ENCODE assay signal across 8 cellular contexts in genomic region chr20:63979549-63980316, GRCh38. TPM values are rescaled to one million over a fixed set of nuclear protein-coding genes. Genes with fewer than 3 reads are reported as not detected.
DNase-seq lines count a peak whose midpoint lies in the region; ATAC-seq and TF ChIP-seq lines count a peak whose summit lies in the region.

Gene SAMD10, minus strand, starts transcription at chr20:63979642. Its CDS starts 175 bp downstream, at chr20:63979467.

- H3K27me3 ChIP-seq in NT2/D1 (ENCODE audit: insufficient read depth, insufficient read length) (peaks cover 34% of the 10 kb centered on the region), esophagus muscularis mucosa (peaks cover 0 to 3% (median 0%) of the 10 kb centered on the region in 4 donors), neutrophil (no peaks in the 10 kb centered on the region), tibial nerve (peaks cover 0 to 20% of the 10 kb centered on the region in 2 donors)

- intact Hi-C loops in esophagus muscularis mucosa (cut with DNase I): no loop called here

- H3K4me3 ChIP-seq in GM12875 (ENCODE audit: low read depth, low read length) (peak within 1 kb of the TSS; percentile 79), NT2/D1 (ENCODE audit: insufficient read length, low read depth) (peak within 1 kb of the TSS; percentile 65), esophagus muscularis mucosa (peak within 1 kb of the TSS; percentile 88 to 99 (median 95)), neutrophil (ENCODE audit: low read depth in 1 of 2, low read length in 1 of 2) (peak within 1 kb of the TSS; percentile 74 to 86), tibial nerve (peak within 1 kb of the TSS; percentile 57 to 99 (median 86))

- no peaks in the 10 kb centered on the region for H3K9me3 ChIP-seq in NT2/D1 (ENCODE audit: insufficient read depth, low read length)
- H3K9me3 ChIP-seq in esophagus muscularis mucosa: no peaks in the 10 kb centered on the region
- H3K9me3 ChIP-seq in neutrophil: no peaks in the 10 kb centered on the region
- H3K9me3 ChIP-seq in tibial nerve: no peaks in the 10 kb centered on the region

- DNase-seq in NT2/D1 (ENCODE audit: low read depth, low spot score) (no peak), activated T-cell treated with anti-CD3 and anti-CD28 coated beads for 4 hours (peak; percentile 79), esophagus muscularis mucosa (ENCODE audit: extremely low spot score) (no peak), tibial nerve (ENCODE audit: low spot score in 2 of 2) (peak in 1 of 2 donors; percentile 12), AG08395 (ENCODE audit: low spot score) (no peak)

- TF ChIP-seq POLR2A in esophagus muscularis mucosa (IDR thresholded peaks at IDR 0.05; ENCODE audit: low read depth): no peak
- no peak for TF ChIP-seq POLR2A in tibial nerve (IDR thresholded peaks at IDR 0.05)

- H3K4me1 ChIP-seq in NT2/D1 (ENCODE audit: insufficient read depth, insufficient read length) (peaks cover 22% of the 10 kb centered on the region), esophagus muscularis mucosa (peaks cover 36 to 59% (median 49%) of the 10 kb centered on the region in 4 donors), neutrophil (ENCODE audit: control insufficient read depth in 1 of 2, insufficient read depth in 1 of 2, low read depth in 1 of 2, low read length in 1 of 2) (peaks cover 31 to 40% of the 10 kb centered on the region in 2 experiments), tibial nerve (peaks cover 0 to 43% (median 31%) of the 10 kb centered on the region in 4 donors)

- peak within 1 kb of the TSS; percentile 85 to 92 (median 88) for H3K27ac ChIP-seq in esophagus muscularis mucosa (replicated peaks in 1 of 4)
- peak within 1 kb of the TSS; percentile 85 for H3K27ac ChIP-seq in neutrophil
- peak within 1 kb of the TSS in 3 of 4 donors; percentile 86 to 92 (median 87) for H3K27ac ChIP-seq in tibial nerve

- peak; percentile 30 for ATAC-seq in HG03378 (IDR thresholded peaks at IDR 0.05; ENCODE audit: unreplicated experiment)

- TF ChIP-seq CTCF in GM12875 (IDR thresholded peaks at IDR 0.05; ENCODE audit: borderline replicate concordance, insufficient read depth, low read depth, low read length) (peak; percentile 28; the same call in 1 of the 2 replicates), esophagus muscularis mucosa (IDR thresholded peaks at IDR 0.05) (peak in 2 of 3 experiments; percentile 20 to 22), neutrophil (IDR thresholded peaks at IDR 0.05) (no peak), tibial nerve (IDR thresholded peaks at IDR 0.05) (peak in 4 of 5 experiments; percentile 9 to 34 (median 22))

- TF ChIP-seq EP300 in esophagus muscularis mucosa (IDR thresholded peaks at IDR 0.05): no peak
- no peak for TF ChIP-seq EP300 in tibial nerve (IDR thresholded peaks at IDR 0.05)

- 3% methylated on average over 16 of the region's 54 CpGs for WGBS in esophagus muscularis mucosa
- WGBS in tibial nerve, 2 donors: 1 to 4% methylated on average over 11 to 15 of the region's 54 CpGs

- peaks cover 23% of the 10 kb centered on the region for H3K36me3 ChIP-seq in NT2/D1 (ENCODE audit: insufficient read depth, insufficient read length, low read length)
- peaks cover 7 to 24% (median 19%) of the 10 kb centered on the region in 4 donors for H3K36me3 ChIP-seq in esophagus muscularis mucosa
- H3K36me3 ChIP-seq in neutrophil: peaks cover 18% of the 10 kb centered on the region
- peaks cover 0 to 16% (median under 1%) of the 10 kb centered on the region in 3 donors for H3K36me3 ChIP-seq in tibial nerve

- peak within 1 kb of the TSS; percentile 81 for H3K9ac ChIP-seq in NT2/D1 (ENCODE audit: insufficient read length, low read depth)

RNA-seq across cellular contexts. Expression of gene SAMD10, which starts in this region (rescaled TPM):
- total RNA-seq in esophagus muscularis mucosa (10 to 100 TPM in 1 of 4 donors, 1 to 10 TPM in 3; 2.1 to 11.7 (median 4.4) TPM), tibial nerve (1 to 10 TPM; 1.3 to 5.1 (median 2.8) TPM)
